In the genomic region with DNA sequence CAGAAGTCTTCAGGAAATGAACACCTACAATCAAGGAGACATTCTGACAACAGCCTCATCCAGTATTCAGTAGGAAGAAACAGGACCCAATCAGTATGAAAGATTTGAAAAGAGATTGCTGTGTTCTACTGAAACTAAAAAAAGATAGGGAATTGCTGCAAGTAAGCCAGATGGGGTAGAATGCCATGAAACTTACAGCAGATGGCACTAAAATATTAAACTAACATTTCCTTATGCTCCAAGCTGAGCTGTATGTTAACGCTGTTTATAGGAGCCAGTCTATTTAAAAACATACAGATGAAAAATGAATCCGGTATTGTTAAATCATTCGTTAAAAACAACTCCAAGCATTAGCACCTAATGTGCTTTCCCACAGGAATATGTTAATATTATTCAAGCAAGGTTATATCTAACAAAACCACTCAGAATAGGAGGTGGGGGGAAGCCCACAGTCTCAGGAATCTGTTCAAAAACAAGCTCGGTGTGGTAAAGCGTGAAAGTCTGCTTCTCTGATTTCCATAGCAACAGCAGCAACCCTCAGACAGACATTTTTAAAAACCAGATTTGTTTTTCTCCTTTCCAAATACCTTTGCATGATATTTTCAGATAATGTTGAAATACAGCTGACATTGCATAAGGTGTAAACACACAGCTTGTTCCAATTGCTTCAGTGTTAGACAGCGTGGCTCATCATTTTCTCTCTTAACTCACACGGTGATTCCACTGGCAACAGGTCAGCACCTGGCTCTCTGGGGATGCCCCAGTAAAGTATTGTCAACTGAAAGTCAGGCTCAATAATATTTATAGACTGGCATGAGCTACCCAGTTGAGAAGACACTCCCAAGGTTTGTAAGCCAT, we compare ENCODE assay signal across 12 cellular contexts.
A peak's percentile ranks its signal among the peaks of the same experiment; 100 is the strongest.
DNase-seq lines count a peak whose midpoint lies in the region; ATAC-seq and TF ChIP-seq lines count a peak whose summit lies in the region.
"Had no signal": no experiment of that assay in that cellular context is flagged by ENCODE, and none has a peak within 500 bp of the region (broad histone marks: within the 10 kb centered on the region; RNA-seq: fewer than 3 reads in every experiment).

No MANE protein-coding gene starts in this region.

- ATAC-seq in GM21526 (IDR thresholded peaks at IDR 0.05; ENCODE audit: low FRiP score, unreplicated experiment): no peak

- H3K27me3 ChIP-seq in subcutaneous abdominal adipose tissue (ENCODE audit: control insufficient read depth in 5 of 5, insufficient read depth in 4 of 5, low read length in 5 of 5): no peaks in the 10 kb centered on the region
- H3K27me3 ChIP-seq: upper lobe of left lung had no signal

- peak overlapping the region; percentile 33 for H3K27ac ChIP-seq in subcutaneous abdominal adipose tissue (ENCODE audit: low read depth, low read length)
- H3K27ac ChIP-seq: upper lobe of left lung had no signal

- peak; percentile 24 for TF ChIP-seq CTCF in fibroblast of the aortic adventitia (IDR thresholded peaks at IDR 0.05; ENCODE audit: insufficient read depth, low read length)

- no peak overlapping the region for H3K9ac ChIP-seq in subcutaneous abdominal adipose tissue (ENCODE audit: low read length in 5 of 5)

- H3K9me3 ChIP-seq in subcutaneous abdominal adipose tissue (ENCODE audit: control insufficient read depth in 5 of 5, low read length in 5 of 5): no peaks in the 10 kb centered on the region
- H3K9me3 ChIP-seq: upper lobe of left lung had no signal

- H3K4me3 ChIP-seq in fibroblast of the aortic adventitia (ENCODE audit: low read depth, low read length) (no peak overlapping the region), subcutaneous abdominal adipose tissue (ENCODE audit: low read depth in 1 of 5, low read length in 5 of 5) (no peak overlapping the region)
- H3K4me3 ChIP-seq: upper lobe of left lung had no signal

- H3K36me3 ChIP-seq in subcutaneous abdominal adipose tissue (ENCODE audit: control insufficient read depth in 5 of 5, insufficient read depth in 5 of 5, low read length in 5 of 5): no peaks in the 10 kb centered on the region
- H3K36me3 ChIP-seq: upper lobe of left lung had no signal

- H3K4me1 ChIP-seq in subcutaneous abdominal adipose tissue (ENCODE audit: control insufficient read depth in 5 of 5, insufficient read depth in 5 of 5, low read length in 5 of 5): peaks cover 0 to 37% (median 20%) of the 10 kb centered on the region in 5 donors

- DNase-seq in SIG-M5 treated with dmso at 0.1 percent for 504 hours (lab: John Stamatoyannopoulos, UW; ENCODE audit: unreplicated experiment): peak; percentile 23
- DNase-seq in SIG-M5 (lab: John Stamatoyannopoulos, UW): no peak
- peak; percentile 7 for DNase-seq in SK-MEL-5 (ENCODE audit: low read depth, low spot score)
- DNase-seq in fibroblast of the aortic adventitia (ENCODE audit: low read depth): peak; percentile 43
- no peak for DNase-seq in NK-92 treated with Interleukin-12 subunit alpha and Interleukin-12 subunit beta, amount 100 ng/mL, for 24 hours (lab: John Stamatoyannopoulos, UW)
- no peak for DNase-seq in glomerular visceral epithelial cell (ENCODE audit: extremely low spot score)
- DNase-seq: activated CD8-positive, alpha-beta memory T cell treated with anti-CD3 and anti-CD28 coated beads, Interleukin-2, amount 50 U/mL, for 4 hours; EL; NCI-H2081; upper lobe of left lung had no signal

- in situ Hi-C loops in SK-MEL-5 (cut with HindIII; ENCODE audit: low pct_unique_long_range_greater_than_20kb, low sequenced_read_pairs): no loop called here

Comparison
In these comparisons a context has a peak if more than half of its experiments do, and no peak if none do; other contexts are left out.
1. DNase-seq: peak in SIG-M5 treated with dmso at 0.1 percent for 504 hours (single experiment), SK-MEL-5 (single experiment) and fibroblast of the aortic adventitia (single experiment); none in SIG-M5 (single experiment), NK-92 treated with Interleukin-12 subunit alpha and Interleukin-12 subunit beta, amount 100 ng/mL, for 24 hours (single experiment) and glomerular visceral epithelial cell (single experiment).